ENCODE assay signal across 8 cellular contexts in the genomic region with DNA sequence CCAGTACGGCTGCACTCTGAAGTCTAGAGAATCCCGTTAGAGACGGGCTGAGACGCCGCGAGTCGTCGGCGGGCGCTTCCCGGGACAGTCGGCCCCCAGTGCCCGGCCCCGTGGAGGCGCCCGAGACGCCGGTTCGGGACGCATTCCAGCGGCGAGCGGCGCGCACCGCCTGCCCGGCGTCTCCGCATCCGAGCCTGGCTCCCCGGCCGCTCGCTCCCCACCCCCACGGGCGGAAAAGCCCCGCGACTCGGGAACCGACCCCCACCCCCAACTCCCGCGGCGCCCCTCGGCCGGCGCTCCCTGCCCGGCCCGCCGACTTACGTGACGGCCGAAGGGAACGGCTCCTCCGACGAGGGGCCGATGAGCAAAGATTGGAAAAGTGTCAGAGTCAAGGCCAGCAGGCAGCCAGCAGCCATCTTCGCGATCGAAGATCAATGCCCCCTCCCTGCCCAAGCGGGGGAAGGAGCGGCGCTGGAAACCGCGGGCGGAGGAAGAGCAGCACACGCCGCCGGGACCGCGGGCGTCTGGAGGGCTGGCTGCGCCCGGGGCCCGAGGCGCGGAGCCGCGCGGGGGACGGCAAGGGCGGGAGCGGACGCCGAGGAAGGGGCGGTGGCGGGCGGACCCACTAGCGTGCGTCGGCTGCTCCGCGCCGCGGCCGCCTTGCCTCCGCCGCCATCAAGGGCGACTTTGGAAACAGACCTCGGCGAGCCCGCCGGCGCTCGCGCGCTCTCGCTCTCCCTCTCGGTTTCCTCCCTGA. TPM values are rescaled to one million over a fixed set of nuclear protein-coding genes. Genes with fewer than 3 reads are reported as not detected.
DNase-seq lines count a peak whose midpoint lies in the region; ATAC-seq and TF ChIP-seq lines count a peak whose summit lies in the region.

A gene (minus strand): TSS at position 734 of the 757 bp plus-strand sequence.

- H3K9ac ChIP-seq in liver (ENCODE audit: low read depth in 1 of 2, low read length in 2 of 2), result no peak within 1 kb of the TSS

- H3K27me3 ChIP-seq in liver (ENCODE audit: control insufficient read depth in 4 of 4, insufficient read depth in 4 of 4, low read length in 3 of 4), result peaks cover 0 to 12% (median 2%) of the 10 kb centered on the region in 4 donors

- peak within 1 kb of the TSS; percentile 33 to 46 for H3K27ac ChIP-seq in liver (ENCODE audit: low read depth in 1 of 2, low read length in 2 of 2)

- peak within 1 kb of the TSS; percentile 52 for H3K4me3 Mint-ChIP-seq in stimulated activated naive CD8-positive, alpha-beta T cell treated with anti-CD3 and anti-CD28 coated beads, Interleukin-15, Interleukin-2, amounts not matched to agents 100 ng/mL and 50 ng/mL, for 24 hours

- H3K4me1 ChIP-seq in liver (ENCODE audit: control insufficient read depth in 4 of 4, insufficient read depth in 4 of 4, low read length in 3 of 4), result peaks cover 4 to 16% (median 8%) of the 10 kb centered on the region in 4 donors

- 3% methylated on average over 107 of the region's 107 CpGs for WGBS in liver

- TF ChIP-seq CTCF in AG09309 (IDR thresholded peaks at IDR 0.05; ENCODE audit: control insufficient read depth, insufficient read depth, low read depth, low read length, missing control alignments), result no peak
- no peak for TF ChIP-seq CTCF in GM13976 (IDR thresholded peaks at IDR 0.05; ENCODE audit: borderline replicate concordance, control extremely low read depth, extremely low read depth, insufficient read depth, missing control alignments)
- no peak for TF ChIP-seq CTCF in liver (IDR thresholded peaks at IDR 0.05; ENCODE audit: low read depth, low read length, missing input control)

- no peaks in the 10 kb centered on the region for H3K9me3 ChIP-seq in liver (ENCODE audit: control insufficient read depth in 4 of 4, low read length in 3 of 4)

- H3K4me3 ChIP-seq in AG09309 (ENCODE audit: control insufficient read depth, low read depth, low read length) (peak within 1 kb of the TSS; percentile 74), liver (ENCODE audit: low read depth in 1 of 3, low read length in 3 of 3) (peak within 1 kb of the TSS in 2 of 3 donors; percentile 44 to 68)

- no peak within 1 kb of the TSS for H3K27ac Mint-ChIP-seq in stimulated activated naive CD8-positive, alpha-beta T cell treated with anti-CD3 and anti-CD28 coated beads, Interleukin-15, Interleukin-2, amounts not matched to agents 100 ng/mL and 50 ng/mL, for 24 hours

- H3K36me3 ChIP-seq in liver (ENCODE audit: control insufficient read depth in 4 of 4, insufficient read depth in 3 of 4, low read depth in 1 of 4, low read length in 3 of 4), result no peaks in the 10 kb centered on the region

- in situ Hi-C loops in GM13976 (cut with MboI; ENCODE audit: low sequenced_read_pairs, unreplicated experiment), result no loop called here

- H3K9me3 Mint-ChIP-seq in stimulated activated naive CD8-positive, alpha-beta T cell treated with anti-CD3 and anti-CD28 coated beads, Interleukin-15, Interleukin-2, amounts not matched to agents 100 ng/mL and 50 ng/mL, for 24 hours, result no peaks in the 10 kb centered on the region

- peaks cover 53% of the 10 kb centered on the region for H3K27me3 Mint-ChIP-seq in stimulated activated naive CD8-positive, alpha-beta T cell treated with anti-CD3 and anti-CD28 coated beads, Interleukin-15, Interleukin-2, amounts not matched to agents 100 ng/mL and 50 ng/mL, for 24 hours

- no peak for TF ChIP-seq RAD21 in liver (IDR thresholded peaks at IDR 0.05)

- ATAC-seq in HG03196 (IDR thresholded peaks at IDR 0.05; ENCODE audit: unreplicated experiment) (no peak), HG02588 (IDR thresholded peaks at IDR 0.05; ENCODE audit: unreplicated experiment) (no peak)

- DNase-seq in AG09309 (ENCODE audit: low read depth), result no peak
- DNase-seq in GM13976 (ENCODE audit: low spot score), result peak; percentile 49
- peak; percentile 43 for DNase-seq in NOMO-1 treated with dmso at 0.1 percent for 144 hours (lab: John Stamatoyannopoulos, UW; ENCODE audit: unreplicated experiment)
- peak; percentile 9 to 35 for DNase-seq in dermis microvascular lymphatic vessel endothelial cell (ENCODE audit: low read depth in 2 of 2)

- H3K36me3 Mint-ChIP-seq in stimulated activated naive CD8-positive, alpha-beta T cell treated with anti-CD3 and anti-CD28 coated beads, Interleukin-15, Interleukin-2, amounts not matched to agents 100 ng/mL and 50 ng/mL, for 24 hours (ENCODE audit: low read depth), result no peaks in the 10 kb centered on the region

- H3K4me1 Mint-ChIP-seq in stimulated activated naive CD8-positive, alpha-beta T cell treated with anti-CD3 and anti-CD28 coated beads, Interleukin-15, Interleukin-2, amounts not matched to agents 100 ng/mL and 50 ng/mL, for 24 hours (ENCODE audit: low read depth), result peaks cover 6% of the 10 kb centered on the region

TF ChIP-seq in liver, 16 proteins besides CTCF, POLR2A, EP300 and RAD21:
- TF ChIP-seq, protein P1, sequence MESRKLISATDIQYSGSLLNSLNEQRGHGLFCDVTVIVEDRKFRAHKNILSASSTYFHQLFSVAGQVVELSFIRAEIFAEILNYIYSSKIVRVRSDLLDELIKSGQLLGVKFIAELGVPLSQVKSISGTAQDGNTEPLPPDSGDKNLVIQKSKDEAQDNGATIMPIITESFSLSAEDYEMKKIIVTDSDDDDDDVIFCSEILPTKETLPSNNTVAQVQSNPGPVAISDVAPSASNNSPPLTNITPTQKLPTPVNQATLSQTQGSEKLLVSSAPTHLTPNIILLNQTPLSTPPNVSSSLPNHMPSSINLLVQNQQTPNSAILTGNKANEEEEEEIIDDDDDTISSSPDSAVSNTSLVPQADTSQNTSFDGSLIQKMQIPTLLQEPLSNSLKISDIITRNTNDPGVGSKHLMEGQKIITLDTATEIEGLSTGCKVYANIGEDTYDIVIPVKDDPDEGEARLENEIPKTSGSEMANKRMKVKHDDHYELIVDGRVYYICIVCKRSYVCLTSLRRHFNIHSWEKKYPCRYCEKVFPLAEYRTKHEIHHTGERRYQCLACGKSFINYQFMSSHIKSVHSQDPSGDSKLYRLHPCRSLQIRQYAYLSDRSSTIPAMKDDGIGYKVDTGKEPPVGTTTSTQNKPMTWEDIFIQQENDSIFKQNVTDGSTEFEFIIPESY (IDR thresholded peaks at IDR 0.05), result no peak
- no peak for TF ChIP-seq EGR1 (IDR thresholded peaks at IDR 0.05; ENCODE audit: low read depth in 2 of 2)
- TF ChIP-seq JUND (IDR thresholded peaks at IDR 0.05), result no peak
- TF ChIP-seq, protein P2, sequence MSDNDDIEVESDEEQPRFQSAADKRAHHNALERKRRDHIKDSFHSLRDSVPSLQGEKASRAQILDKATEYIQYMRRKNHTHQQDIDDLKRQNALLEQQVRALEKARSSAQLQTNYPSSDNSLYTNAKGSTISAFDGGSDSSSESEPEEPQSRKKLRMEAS (IDR thresholded peaks at IDR 0.05), result no peak
- no peak for TF ChIP-seq FOXA1 (IDR thresholded peaks at IDR 0.05)
- no peak for TF ChIP-seq YY1 (IDR thresholded peaks at IDR 0.05)
- TF ChIP-seq FOXA2 (IDR thresholded peaks at IDR 0.05), result no peak
- TF ChIP-seq, protein P3, sequence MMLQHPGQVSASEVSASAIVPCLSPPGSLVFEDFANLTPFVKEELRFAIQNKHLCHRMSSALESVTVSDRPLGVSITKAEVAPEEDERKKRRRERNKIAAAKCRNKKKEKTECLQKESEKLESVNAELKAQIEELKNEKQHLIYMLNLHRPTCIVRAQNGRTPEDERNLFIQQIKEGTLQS (IDR thresholded peaks at IDR 0.05), result no peak
- TF ChIP-seq NR2F2 (IDR thresholded peaks at IDR 0.05), result no peak
- TF ChIP-seq HNF4G (IDR thresholded peaks at IDR 0.05), result no peak
- no peak for TF ChIP-seq TAF1 (conservative IDR thresholded peaks at IDR 0.05)

RNA-seq across cellular contexts. Expression of the gene that starts here (rescaled TPM):
- total RNA-seq in dermis microvascular lymphatic vessel endothelial cell, result 7.8 and 11.3 TPM in 2 replicates
- 1 to 10 TPM; 1.4 to 2.3 TPM for total RNA-seq in liver
- polyA plus RNA-seq in liver, result under 1 TPM; 0.42 to 0.52 TPM
